Comparison of ENCODE assay signal across 8 cellular contexts in genomic region chr7:953547-954327, GRCh38. TPM values are rescaled to one million over a fixed set of nuclear protein-coding genes. Genes with fewer than 3 reads are reported as not detected.
A peak's percentile ranks its signal among the peaks of the same experiment; 100 is the strongest.
DNase-seq lines count a peak whose midpoint lies in the region; ATAC-seq and TF ChIP-seq lines count a peak whose summit lies in the region.

No MANE protein-coding gene starts in this region.

- H3K4me3 ChIP-seq in GM12864 (ENCODE audit: low read depth, low read length), result peak overlapping the region; percentile 72
- peak overlapping the region; percentile 54 to 68 (median 60) for H3K4me3 ChIP-seq in esophagus squamous epithelium
- peak overlapping the region; percentile 27 to 61 for H3K4me3 ChIP-seq in muscle layer of colon (ENCODE audit: low read depth in 1 of 2, low read length in 2 of 2)
- H3K4me3 ChIP-seq in urinary bladder (ENCODE audit: low read depth, low read length), result peak overlapping the region; percentile 68

- H3K4me1 ChIP-seq in esophagus squamous epithelium, result peaks cover 12 to 34% (median 19%) of the 10 kb centered on the region in 3 donors
- peaks cover 9% of the 10 kb centered on the region for H3K4me1 ChIP-seq in muscle layer of colon (ENCODE audit: insufficient read depth, low read length)
- H3K4me1 ChIP-seq in urinary bladder (ENCODE audit: insufficient read depth), result no peaks in the 10 kb centered on the region

- peak; percentile 25 for ATAC-seq in HG02678 (IDR thresholded peaks at IDR 0.05; ENCODE audit: unreplicated experiment)

- DNase-seq in GM12864 (ENCODE audit: low read depth), result no peak
- peak; percentile 51 for DNase-seq in SKM-1 treated with dmso at 0.1 percent for 144 hours (lab: John Stamatoyannopoulos, UW; ENCODE audit: unreplicated experiment)
- no peak for DNase-seq in esophagus squamous epithelium (lab: John Stamatoyannopoulos, UW)
- no peak for DNase-seq in NCI-H82 treated with DMSO at 0.1 percent for 48 hours (lab: John Stamatoyannopoulos, UW; ENCODE audit: unreplicated experiment)
- DNase-seq in NCI-H524 treated with DMSO at 0.1 percent for 48 hours (lab: John Stamatoyannopoulos, UW), result no peak

- WGBS in esophagus squamous epithelium, 2 donors, result no CpG with 5 or more reads among the region's 78 CpGs
- WGBS in urinary bladder, result 2% methylated on average over 68 of the region's 78 CpGs

- H3K27me3 ChIP-seq in esophagus squamous epithelium (peaks cover 0 to 66% (median 0%) of the 10 kb centered on the region in 4 donors), muscle layer of colon (ENCODE audit: control insufficient read depth in 1 of 2, insufficient read depth in 2 of 2, low read length in 2 of 2) (peaks cover 0 to 6% of the 10 kb centered on the region in 2 donors)

- H3K27ac ChIP-seq in esophagus squamous epithelium (peak overlapping the region; percentile 49 to 86 (median 72)), muscle layer of colon (ENCODE audit: low read depth, low read length) (peak overlapping the region; percentile 75), urinary bladder (ENCODE audit: low read depth) (no peak overlapping the region)

- H3K9me3 ChIP-seq in esophagus squamous epithelium (no peaks in the 10 kb centered on the region), muscle layer of colon (ENCODE audit: low read length) (no peaks in the 10 kb centered on the region)

- no peak overlapping the region for H3K9ac ChIP-seq in muscle layer of colon (ENCODE audit: low read length)

- peak in 1 of 4 donors; percentile 8 for TF ChIP-seq POLR2A in esophagus squamous epithelium (IDR thresholded peaks at IDR 0.05)

- H3K36me3 ChIP-seq in esophagus squamous epithelium (no peaks in the 10 kb centered on the region), muscle layer of colon (ENCODE audit: insufficient read depth, low read length) (no peaks in the 10 kb centered on the region), urinary bladder (ENCODE audit: insufficient read depth) (no peaks in the 10 kb centered on the region)

- no peak for TF ChIP-seq CTCF in GM12864 (IDR thresholded peaks at IDR 0.05; ENCODE audit: low read depth, low read length, missing control alignments)
- no peak for TF ChIP-seq CTCF in esophagus squamous epithelium (IDR thresholded peaks at IDR 0.05)

- intact Hi-C loops in esophagus squamous epithelium (cut with DNase I), result no loop called here

RNA-seq across cellular contexts. Expression of gene ADAP1, which starts 0.7 kb away (rescaled TPM):
- 10 to 100 TPM in 2 of 4 donors, 1 to 10 TPM in 2; 6.0 to 13.7 (median 9.9) TPM for total RNA-seq in esophagus squamous epithelium
- 11.7 TPM for total RNA-seq in urinary bladder
- 13.7 TPM for polyA plus RNA-seq in urinary bladder

RNA-seq across cellular contexts. Expression of gene COX19, which starts 21.6 kb away (rescaled TPM):
- 10 to 100 TPM in 1 of 4 donors, 1 to 10 TPM in 3; 4.0 to 13.0 (median 6.9) TPM for total RNA-seq in esophagus squamous epithelium
- 24.0 TPM for total RNA-seq in urinary bladder
- 6.5 TPM for polyA plus RNA-seq in urinary bladder

RNA-seq across cellular contexts. Expression of gene CYP2W1, which starts 29.2 kb away (rescaled TPM):
- total RNA-seq in esophagus squamous epithelium, result under 1 TPM in 1 of 4 donors, not detected in 3; 0.76 TPM
- total RNA-seq in urinary bladder, result 7.5 TPM
- 0.22 TPM for polyA plus RNA-seq in urinary bladder
